Comparison of ENCODE assay signal across 12 cellular contexts in the genomic region with DNA sequence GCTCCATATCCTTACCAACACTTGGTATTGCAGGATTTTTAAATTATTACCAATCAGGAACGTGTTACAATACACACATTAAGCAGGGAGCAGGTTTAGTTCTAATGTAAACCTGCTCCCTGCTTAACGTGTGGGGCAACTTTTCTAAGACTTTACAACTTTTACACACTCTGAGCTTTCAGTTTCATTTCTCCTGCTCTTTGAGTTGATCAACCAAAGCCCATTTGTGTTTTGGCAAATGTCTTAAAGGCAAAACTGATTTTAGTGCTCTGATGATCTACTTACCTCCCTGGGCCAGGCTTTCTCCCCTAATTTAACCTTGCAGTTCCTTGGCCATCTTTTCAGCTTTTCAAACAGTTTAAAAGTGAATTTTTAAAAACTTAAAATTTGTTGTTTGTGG.
A peak's percentile ranks its signal among the peaks of the same experiment; 100 is the strongest.
DNase-seq lines count a peak whose midpoint lies in the region; ATAC-seq and TF ChIP-seq lines count a peak whose summit lies in the region.
"Had no signal": no experiment of that assay in that cellular context is flagged by ENCODE, and none has a peak within 500 bp of the region (broad histone marks: within the 10 kb centered on the region; RNA-seq: fewer than 3 reads in every experiment).

No MANE protein-coding gene starts in this region.

- peak overlapping the region; percentile 77 to 82 for H3K27ac Mint-ChIP-seq in effector memory CD8-positive, alpha-beta T cell

- H3K27me3 Mint-ChIP-seq in effector memory CD8-positive, alpha-beta T cell = no peaks in the 10 kb centered on the region

- no peak overlapping the region for H3K4me3 ChIP-seq in hepatocyte
- H3K4me3 ChIP-seq: SK-N-MC had no signal

- WGBS in hepatocyte (ENCODE audit: low lambda C conversion rate, missing lambda C conversion rate) = 80% methylated on average over 2 of the region's 2 CpGs

- H3K36me3 ChIP-seq in hepatocyte (replicated peaks; ENCODE audit: insufficient read depth, low read depth) = no peaks in the 10 kb centered on the region

- no peaks in the 10 kb centered on the region for H3K9me2 ChIP-seq in hepatocyte (replicated peaks; ENCODE audit: insufficient read depth)

- H2AFZ ChIP-seq in hepatocyte = no peak overlapping the region

- H3K79me2 ChIP-seq in hepatocyte = peaks cover 12% of the 10 kb centered on the region

- H3K9me3 Mint-ChIP-seq in effector memory CD8-positive, alpha-beta T cell = no peaks in the 10 kb centered on the region

- no peaks in the 10 kb centered on the region for H3K9me3 ChIP-seq in hepatocyte (ENCODE audit: low read depth)

- peaks cover 16% of the 10 kb centered on the region for H3K36me3 Mint-ChIP-seq in effector memory CD8-positive, alpha-beta T cell (ENCODE audit: insufficient read depth)

- H3K4me1 Mint-ChIP-seq in effector memory CD8-positive, alpha-beta T cell (ENCODE audit: low read depth in 2 of 2) = peaks cover 25 to 32% of the 10 kb centered on the region in 2 donors

- no peak for TF ChIP-seq CTCF in hepatocyte (IDR thresholded peaks at IDR 0.05; ENCODE audit: poor library complexity)

- H3K4me3 Mint-ChIP-seq in effector memory CD8-positive, alpha-beta T cell = peak overlapping the region; percentile 45 to 65

- no peaks in the 10 kb centered on the region for H3K4me1 ChIP-seq in hepatocyte (ENCODE audit: insufficient read depth)

- intact Hi-C loops in head of caudate nucleus (cut with DNase I) = no loop called here

- no peaks in the 10 kb centered on the region for H3K27me3 ChIP-seq in hepatocyte

- H3K27ac ChIP-seq in hepatocyte = no peak overlapping the region
- H3K27ac ChIP-seq: SK-N-MC had no signal

- no peak for DNase-seq in effector memory CD8-positive, alpha-beta T cell
- DNase-seq in stimulated activated naive CD4-positive, alpha-beta T cell (lab: John Stamatoyannopoulos, UW) = no peak
- DNase-seq in head of caudate nucleus (no peak), HPDE6-E6E7 (ENCODE audit: extremely low spot score) (no peak), hepatocyte (ENCODE audit: low spot score) (no peak)
- DNase-seq: activated T-cell treated with anti-CD3 and anti-CD28 coated beads, Interleukin-2, amount 50 U/mL, for 1 hour; cerebellar nuclear complex; NCI-H2081 treated with DMSO at 0.1 percent for 48 hours had no signal

- peaks cover 8% of the 10 kb centered on the region for H4K20me1 ChIP-seq in hepatocyte (ENCODE audit: insufficient read depth, poor library complexity, severe bottlenecking)

- ATAC-seq in GM18502 (IDR thresholded peaks at IDR 0.05; ENCODE audit: poor library complexity, unreplicated experiment) (peak; percentile 78), GM21381 (IDR thresholded peaks at IDR 0.05; ENCODE audit: unreplicated experiment) (peak; percentile 72), HG03175 (IDR thresholded peaks at IDR 0.05; ENCODE audit: unreplicated experiment) (peak; percentile 86)
- ATAC-seq in effector memory CD8-positive, alpha-beta T cell (replicated peaks) = peak; percentile 59

- H3K4me2 ChIP-seq in hepatocyte = no peak overlapping the region
